ENCODE assay signal across 8 cellular contexts in genomic region chr5:181053760-181054122, GRCh38. TPM values are rescaled to one million over a fixed set of nuclear protein-coding genes. Genes with fewer than 3 reads are reported as not detected.
A peak's percentile ranks its signal among the peaks of the same experiment; 100 is the strongest.
DNase-seq lines count a peak whose midpoint lies in the region; ATAC-seq and TF ChIP-seq lines count a peak whose summit lies in the region.

No MANE protein-coding gene starts in this region.

- peaks cover 23 to 91% (median 75%) of the 10 kb centered on the region in 9 donors for H3K27me3 ChIP-seq in heart left ventricle

- peak overlapping the region; percentile 57 to 94 (median 88) for H3K27ac ChIP-seq in heart left ventricle

- ATAC-seq in GM18502 (IDR thresholded peaks at IDR 0.05; ENCODE audit: poor library complexity, unreplicated experiment) (peak; percentile 14), heart left ventricle (peak; percentile 33 to 76 (median 36)), sciatic nerve (peak; percentile 22), GM21529 (IDR thresholded peaks at IDR 0.05; ENCODE audit: unreplicated experiment) (no peak), GM19351 (IDR thresholded peaks at IDR 0.05; ENCODE audit: unreplicated experiment) (no peak)

- H3K36me3 ChIP-seq in heart left ventricle, result peaks cover 0 to 26% (median 3%) of the 10 kb centered on the region in 9 donors

- DNase-seq in SW480 (ENCODE audit: low spot score), result peak; percentile 44
- DNase-seq in heart left ventricle, result peak in 2 of 5 donors; percentile 34 to 36
- DNase-seq in sciatic nerve (ENCODE audit: low spot score), result no peak
- DNase-seq in NCI-H1092 treated with DMSO at 0.1 percent for 48 hours (lab: John Stamatoyannopoulos, UW), result no peak
- DNase-seq in NCI-H2081 (lab: John Stamatoyannopoulos, UW), result no peak

- H3K4me3 ChIP-seq in heart left ventricle, result peak overlapping the region; percentile 34 to 72 (median 60)

- no peak for TF ChIP-seq POLR2A in heart left ventricle (IDR thresholded peaks at IDR 0.05)

- TF ChIP-seq CTCF in heart left ventricle (IDR thresholded peaks at IDR 0.05), result no peak

- intact Hi-C loops in heart left ventricle (cut with DNase I), result loop anchor here in 4 of 10 donors (5.0 to 10.0 kb wide), 5 partner anchors 101 to 269 kb away; partner anchors contain the start of gene ZFP62 (in 1 of the 4)
- intact Hi-C loops in sciatic nerve (cut with DNase I), result no loop called here

- H3K4me1 ChIP-seq in heart left ventricle, result peaks cover 0 to 42% (median 18%) of the 10 kb centered on the region in 12 donors

- H3K9me3 ChIP-seq in heart left ventricle, result no peaks in the 10 kb centered on the region

- 2 to 14% (median 2%) methylated on average over 6 to 23 of the region's 23 CpGs for WGBS in heart left ventricle, 4 donors

RNA-seq across cellular contexts. Expression of gene BTNL9, which starts 13.7 kb away (rescaled TPM):
- total RNA-seq in heart left ventricle (10 to 100 TPM; 28.6 to 75.0 (median 34.9) TPM), sciatic nerve (105 TPM)
- polyA plus RNA-seq in heart left ventricle, result 10 to 100 TPM; 32.5 to 88.2 TPM

Comparison
In these comparisons a context has a peak if more than half of its experiments do, and no peak if none do; other contexts are left out.
1. ATAC-seq: peak in GM18502 (single experiment), heart left ventricle (4 of 4) and sciatic nerve (single experiment); none in GM21529 (single experiment) and GM19351 (single experiment).